In genomic region chr16:81896902-81897301, GRCh38 we compare ENCODE assay signal across 17 cellular contexts.
DNase-seq lines count a peak whose midpoint lies in the region; ATAC-seq and TF ChIP-seq lines count a peak whose summit lies in the region.
"Had no signal": no experiment of that assay in that cellular context is flagged by ENCODE, and none has a peak within 500 bp of the region (broad histone marks: within the 10 kb centered on the region; RNA-seq: fewer than 3 reads in every experiment).

No MANE protein-coding gene starts in this region.

- H3K9me3 Mint-ChIP-seq in stimulated activated naive CD8-positive, alpha-beta T cell treated with anti-CD3 and anti-CD28 coated beads, Interleukin-15, amount 100 ng/mL, for 72 hours: no peaks in the 10 kb centered on the region
- H3K9me3 Mint-ChIP-seq: GM23338 had no signal

- no peak for TF ChIP-seq CTCF in choroid plexus epithelial cell (conservative IDR thresholded peaks at IDR 0.05; ENCODE audit: low read depth, low read length)

- peak; percentile 60 for ATAC-seq in left lobe of liver
- ATAC-seq in GM18868 (IDR thresholded peaks at IDR 0.05; ENCODE audit: unreplicated experiment): no peak
- ATAC-seq in stimulated activated naive CD8-positive, alpha-beta T cell treated with anti-CD3 and anti-CD28 coated beads, Interleukin-15, amount 100 ng/mL, for 72 hours: no peak
- ATAC-seq: GM23338 had no signal

- DNase-seq in activated effector memory CD4-positive, alpha-beta T cell treated with anti-CD3 and anti-CD28 coated beads, Interleukin-2, amount 50 U/mL, for 16 hours: peak; percentile 21
- no peak for DNase-seq in activated effector memory CD4-positive, alpha-beta T cell treated with Interleukin-2 at 50 U/mL for 16 hours
- peak; percentile 56 for DNase-seq in choroid plexus epithelial cell (ENCODE audit: low read depth)
- no peak for DNase-seq in left lobe of liver (ENCODE audit: low spot score)
- DNase-seq in ureter (ENCODE audit: low spot score): peak; percentile 56
- no peak for DNase-seq in activated T-cell treated with anti-CD3 and anti-CD28 coated beads, Interleukin-2, amount 50 U/mL, for 48 hours
- no peak for DNase-seq in stimulated activated naive CD8-positive, alpha-beta T cell treated with anti-CD3 and anti-CD28 coated beads, Interleukin-15, amount 100 ng/mL, for 72 hours
- DNase-seq: COR-L47, GDM1, MG63, NCI-H1048, NCI-H1436, NCI-H1930, NCI-H345, NCI-H524 treated with DMSO at 0.1 percent for 48 hours had no signal

- H3K4me3 Mint-ChIP-seq in stimulated activated naive CD8-positive, alpha-beta T cell treated with anti-CD3 and anti-CD28 coated beads, Interleukin-15, amount 100 ng/mL, for 72 hours: no peak overlapping the region
- H3K4me3 Mint-ChIP-seq: GM23338 had no signal

- no peaks in the 10 kb centered on the region for H3K4me1 Mint-ChIP-seq in stimulated activated naive CD8-positive, alpha-beta T cell treated with anti-CD3 and anti-CD28 coated beads, Interleukin-15, amount 100 ng/mL, for 72 hours
- H3K4me1 Mint-ChIP-seq: GM23338 had no signal

- no peak overlapping the region for H3K4me3 ChIP-seq in choroid plexus epithelial cell (ENCODE audit: low read depth, low read length)
- H3K4me3 ChIP-seq: GM23338, MG63 had no signal

- no peak overlapping the region for H3K27ac Mint-ChIP-seq in stimulated activated naive CD8-positive, alpha-beta T cell treated with anti-CD3 and anti-CD28 coated beads, Interleukin-15, amount 100 ng/mL, for 72 hours
- H3K27ac Mint-ChIP-seq: GM23338 had no signal

- H3K27me3 Mint-ChIP-seq in stimulated activated naive CD8-positive, alpha-beta T cell treated with anti-CD3 and anti-CD28 coated beads, Interleukin-15, amount 100 ng/mL, for 72 hours: no peaks in the 10 kb centered on the region

Comparison
In these comparisons a context has a peak if more than half of its experiments do, and no peak if none do; other contexts are left out.
1. DNase-seq: peak in activated effector memory CD4-positive, alpha-beta T cell treated with anti-CD3 and anti-CD28 coated beads, Interleukin-2, amount 50 U/mL, for 16 hours (single experiment), choroid plexus epithelial cell (single experiment) and ureter (single experiment); none in activated effector memory CD4-positive, alpha-beta T cell treated with Interleukin-2 at 50 U/mL for 16 hours (single experiment), left lobe of liver (single experiment), activated T-cell treated with anti-CD3 and anti-CD28 coated beads, Interleukin-2, amount 50 U/mL, for 48 hours (0 of 2) and stimulated activated naive CD8-positive, alpha-beta T cell treated with anti-CD3 and anti-CD28 coated beads, Interleukin-15, amount 100 ng/mL, for 72 hours (0 of 2).